8 cellular contexts compared by ENCODE assay signal in the genomic region with DNA sequence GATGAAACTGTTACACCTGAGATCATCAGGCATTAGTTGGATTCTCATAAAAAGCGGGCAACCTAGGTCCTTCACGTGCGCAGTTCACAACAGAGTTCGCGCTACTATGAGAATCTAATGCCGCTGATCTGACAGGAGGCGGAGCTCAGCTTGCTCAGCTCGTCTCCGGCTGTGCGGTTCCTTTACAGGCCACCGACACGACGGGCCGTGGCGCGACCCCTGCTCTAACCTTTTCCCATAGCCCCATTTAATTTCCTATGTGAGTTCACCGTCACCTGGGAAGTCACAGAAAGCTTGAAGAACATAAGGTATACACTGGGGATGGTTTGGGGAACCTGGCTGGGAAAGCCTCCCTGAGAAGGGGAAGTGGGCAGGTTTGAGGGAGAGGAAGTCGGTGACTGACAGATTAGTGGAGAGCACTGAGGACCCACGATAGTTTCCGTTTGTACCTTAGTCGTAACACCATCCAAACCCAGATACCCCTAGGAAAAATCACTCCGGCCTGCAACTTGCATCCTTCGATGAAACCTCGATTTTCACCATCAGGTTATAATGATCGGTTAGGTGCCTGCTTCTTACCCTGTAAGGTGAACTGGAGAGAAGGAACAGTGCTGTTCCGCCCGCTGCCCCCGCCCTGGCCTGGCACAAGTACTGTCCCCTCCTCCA. TPM values are rescaled to one million over a fixed set of nuclear protein-coding genes. Genes with fewer than 3 reads are reported as not detected.
DNase-seq lines count a peak whose midpoint lies in the region; ATAC-seq, FAIRE-seq and TF ChIP-seq lines count a peak whose summit lies in the region.

No MANE protein-coding gene starts in this region.

- H3K9me3 Mint-ChIP-seq in activated T-helper 2 cell treated with anti-CD3 and anti-CD28 coated beads, Interferon-gamma antibody, Interleukin-2, Interleukin-4, amounts not matched to agents 10 μg/mL and 5 μg/mL and 100 μg/mL, durations not matched to agents 14 hours and 24 hours and 36 hours = no peaks in the 10 kb centered on the region

- H4K20me1 ChIP-seq in BLaER1 = no peaks in the 10 kb centered on the region; the same call in 1 of the 2 replicates
- no peaks in the 10 kb centered on the region for H4K20me1 ChIP-seq in OCI-LY3 (ENCODE audit: insufficient read depth, low read length)

- intact Hi-C loops in activated T-helper 2 cell treated with anti-CD3 and anti-CD28 coated beads, Interferon-gamma antibody, Interleukin-2, Interleukin-4, amounts not matched to agents 10 μg/mL and 5 μg/mL and 100 μg/mL, durations not matched to agents 14 hours and 24 hours and 36 hours (cut with micrococcal nuclease) = loop anchor here (1.0 to 2.0 kb wide), 7 partner anchors 21 to 185 kb away; a partner anchor contains a TSS
- intact Hi-C loops in cardiac septum (cut with DNase I) = loop anchor here (1.0 to 5.0 kb wide), 2 partner anchors 21 to 58 kb away; a partner anchor contains a TSS
- intact Hi-C loops in gastrocnemius medialis (cut with DNase I; ENCODE audit: low total_unique reads) = loop anchor here (1.0 to 5.0 kb wide), 4 partner anchors 21 to 403 kb away; a partner anchor contains a TSS

- H3K79me2 ChIP-seq in OCI-LY3 (ENCODE audit: low read length) = peaks cover 7% of the 10 kb centered on the region

- peaks cover 5% of the 10 kb centered on the region for H3K27me3 Mint-ChIP-seq in activated T-helper 2 cell treated with anti-CD3 and anti-CD28 coated beads, Interferon-gamma antibody, Interleukin-2, Interleukin-4, amounts not matched to agents 10 μg/mL and 5 μg/mL and 100 μg/mL, durations not matched to agents 14 hours and 24 hours and 36 hours (ENCODE audit: low read depth)

- peaks cover 7% of the 10 kb centered on the region for H3K36me3 Mint-ChIP-seq in activated T-helper 2 cell treated with anti-CD3 and anti-CD28 coated beads, Interferon-gamma antibody, Interleukin-2, Interleukin-4, amounts not matched to agents 10 μg/mL and 5 μg/mL and 100 μg/mL, durations not matched to agents 14 hours and 24 hours and 36 hours (ENCODE audit: low read depth)

- H3K4me1 Mint-ChIP-seq in activated T-helper 2 cell treated with anti-CD3 and anti-CD28 coated beads, Interferon-gamma antibody, Interleukin-2, Interleukin-4, amounts not matched to agents 10 μg/mL and 5 μg/mL and 100 μg/mL, durations not matched to agents 14 hours and 24 hours and 36 hours (ENCODE audit: low read depth) = peaks cover 31% of the 10 kb centered on the region

- peak overlapping the region; percentile 60 for H2AFZ ChIP-seq in OCI-LY3 (ENCODE audit: low read depth, low read length)

- peaks cover 45% of the 10 kb centered on the region for H3K4me1 ChIP-seq in BLaER1
- H3K4me1 ChIP-seq in OCI-LY3 (ENCODE audit: low read length) = peaks cover 25% of the 10 kb centered on the region
- H3K4me1 ChIP-seq in gastrocnemius medialis = peaks cover 23 to 33% of the 10 kb centered on the region in 2 donors

- peak overlapping the region; percentile 99 for H3K27ac Mint-ChIP-seq in activated T-helper 2 cell treated with anti-CD3 and anti-CD28 coated beads, Interferon-gamma antibody, Interleukin-2, Interleukin-4, amounts not matched to agents 10 μg/mL and 5 μg/mL and 100 μg/mL, durations not matched to agents 14 hours and 24 hours and 36 hours

- H3K9ac ChIP-seq in BLaER1 (peak overlapping the region; percentile 85), OCI-LY3 (ENCODE audit: low read length) (peak overlapping the region; percentile 94)

- H3K4me2 ChIP-seq in BLaER1 (peak overlapping the region; percentile 97), OCI-LY3 (ENCODE audit: low read length) (peak overlapping the region; percentile 73)

- DNase-seq in activated T-helper 2 cell treated with anti-CD3 and anti-CD28 coated beads, Interferon-gamma antibody, Interleukin-2, Interleukin-4, amounts not matched to agents 10 μg/mL and 5 μg/mL and 100 μg/mL, durations not matched to agents 14 hours and 24 hours and 36 hours (ENCODE audit: low spot score) = peak; percentile 65
- peak; percentile 82 for DNase-seq in cardiac septum (ENCODE audit: low spot score)
- no peak for DNase-seq in gastrocnemius medialis
- DNase-seq in NCI-H2171 (lab: John Stamatoyannopoulos, UW) = no peak
- no peak for DNase-seq in H54 (ENCODE audit: insufficient read length, low spot score)

- H3K9me3 ChIP-seq in BLaER1 (no peaks in the 10 kb centered on the region), OCI-LY3 (ENCODE audit: insufficient read depth, low read length) (no peaks in the 10 kb centered on the region), gastrocnemius medialis (no peaks in the 10 kb centered on the region)

- TF ChIP-seq POLR2A in gastrocnemius medialis (IDR thresholded peaks at IDR 0.05) (no peak), H54 (IDR thresholded peaks at IDR 0.05; ENCODE audit: low read depth, low read length) (no peak)

- in situ Hi-C loops in gastrocnemius medialis (cut with MboI; ENCODE audit: low sequenced_read_pairs in 4 of 4) = loop anchor here in 1 of 4 donors (10.0 kb wide), 1 partner anchor 181 kb away; a partner anchor contains a TSS

- H3K27me3 ChIP-seq in BLaER1 (peaks cover 19% of the 10 kb centered on the region; the same call in 1 of the 2 replicates), OCI-LY3 (ENCODE audit: low read depth, low read length) (peaks cover 18% of the 10 kb centered on the region), gastrocnemius medialis (no peaks in the 10 kb centered on the region)

- peak overlapping the region; percentile 77 for H3K4me3 ChIP-seq in BLaER1
- peak overlapping the region; percentile 86 for H3K4me3 ChIP-seq in OCI-LY3 (ENCODE audit: low read length)
- H3K4me3 ChIP-seq in gastrocnemius medialis = peak overlapping the region; percentile 75 to 96 (median 78)

- no peak for TF ChIP-seq CTCF in OCI-LY3 (IDR thresholded peaks at IDR 0.05; ENCODE audit: low read depth, low read length)
- no peak for TF ChIP-seq CTCF in gastrocnemius medialis (IDR thresholded peaks at IDR 0.05 in 4 of 5, conservative IDR thresholded peaks at IDR 0.05 in 1 of 5)

- H3K4me3 Mint-ChIP-seq in activated T-helper 2 cell treated with anti-CD3 and anti-CD28 coated beads, Interferon-gamma antibody, Interleukin-2, Interleukin-4, amounts not matched to agents 10 μg/mL and 5 μg/mL and 100 μg/mL, durations not matched to agents 14 hours and 24 hours and 36 hours (ENCODE audit: low read depth) = peak overlapping the region; percentile 92

- peaks cover 11% of the 10 kb centered on the region for H3K36me3 ChIP-seq in BLaER1
- peaks cover 2% of the 10 kb centered on the region for H3K36me3 ChIP-seq in OCI-LY3 (replicated peaks; ENCODE audit: low read depth, low read length)
- peaks cover 0 to 9% of the 10 kb centered on the region in 2 donors for H3K36me3 ChIP-seq in gastrocnemius medialis

- peak overlapping the region; percentile 82 for H3K27ac ChIP-seq in BLaER1
- peak overlapping the region; percentile 75 for H3K27ac ChIP-seq in OCI-LY3 (ENCODE audit: low read length)
- peak overlapping the region; percentile 89 to 97 (median 92) for H3K27ac ChIP-seq in gastrocnemius medialis

- ATAC-seq in GM21717 (IDR thresholded peaks at IDR 0.05; ENCODE audit: unreplicated experiment) (peak; percentile 31), gastrocnemius medialis (no peak)

- FAIRE-seq in H54 (lab: Jason Lieb, UNC) = no peak

RNA-seq across cellular contexts. Expression of a gene that starts 2.8 kb away (rescaled TPM):
- 83.7 and 85.4 TPM in 2 replicates for total RNA-seq in activated T-helper 2 cell treated with anti-CD3 and anti-CD28 coated beads, Interferon-gamma antibody, Interleukin-2, Interleukin-4, amounts not matched to agents 10 μg/mL and 5 μg/mL and 100 μg/mL, durations not matched to agents 14 hours and 24 hours and 36 hours
- total RNA-seq in cardiac septum (39.8 TPM), gastrocnemius medialis (10 to 100 TPM; 30.5 to 47.9 (median 38.5) TPM)

RNA-seq across cellular contexts. Expression of a gene that starts 11.9 kb away (rescaled TPM):
- total RNA-seq in activated T-helper 2 cell treated with anti-CD3 and anti-CD28 coated beads, Interferon-gamma antibody, Interleukin-2, Interleukin-4, amounts not matched to agents 10 μg/mL and 5 μg/mL and 100 μg/mL, durations not matched to agents 14 hours and 24 hours and 36 hours = 0.11 TPM in 1 of 2 replicates, not detected in the other
- not detected for total RNA-seq in cardiac septum
- not detected for total RNA-seq in gastrocnemius medialis

RNA-seq across cellular contexts. Expression of a gene that starts 24.8 kb away (rescaled TPM):
- 87.2 and 99.0 TPM in 2 replicates for total RNA-seq in activated T-helper 2 cell treated with anti-CD3 and anti-CD28 coated beads, Interferon-gamma antibody, Interleukin-2, Interleukin-4, amounts not matched to agents 10 μg/mL and 5 μg/mL and 100 μg/mL, durations not matched to agents 14 hours and 24 hours and 36 hours
- total RNA-seq in cardiac septum (29.5 TPM), gastrocnemius medialis (10 to 100 TPM; 43.4 to 51.0 (median 46.0) TPM)

RNA-seq across cellular contexts. Expression of a gene that starts 28.9 kb away (rescaled TPM):
- 321 and 326 TPM in 2 replicates for total RNA-seq in activated T-helper 2 cell treated with anti-CD3 and anti-CD28 coated beads, Interferon-gamma antibody, Interleukin-2, Interleukin-4, amounts not matched to agents 10 μg/mL and 5 μg/mL and 100 μg/mL, durations not matched to agents 14 hours and 24 hours and 36 hours
- total RNA-seq in cardiac septum (322 TPM), gastrocnemius medialis (100 to 1,000 TPM; 341 to 464 (median 358) TPM)

RNA-seq across cellular contexts. Expression of a gene that starts 55.7 kb away (rescaled TPM):
- 66.4 and 67.9 TPM in 2 replicates for total RNA-seq in activated T-helper 2 cell treated with anti-CD3 and anti-CD28 coated beads, Interferon-gamma antibody, Interleukin-2, Interleukin-4, amounts not matched to agents 10 μg/mL and 5 μg/mL and 100 μg/mL, durations not matched to agents 14 hours and 24 hours and 36 hours
- total RNA-seq in cardiac septum (31.3 TPM), gastrocnemius medialis (10 to 100 TPM; 44.9 to 61.9 (median 48.0) TPM)

Comparison
In these comparisons a context has a peak if more than half of its experiments do, and no peak if none do; other contexts are left out.
1. DNase-seq: peak in activated T-helper 2 cell treated with anti-CD3 and anti-CD28 coated beads, Interferon-gamma antibody, Interleukin-2, Interleukin-4, amounts not matched to agents 10 μg/mL and 5 μg/mL and 100 μg/mL, durations not matched to agents 14 hours and 24 hours and 36 hours (single experiment) and cardiac septum (single experiment); none in gastrocnemius medialis (0 of 2), NCI-H2171 (single experiment) and H54 (single experiment).
2. Peak in every context shown above with its lines, with median percentiles within 50 percentile points of each other: H3K27ac ChIP-seq and H3K4me3 ChIP-seq.